In the genomic region with DNA sequence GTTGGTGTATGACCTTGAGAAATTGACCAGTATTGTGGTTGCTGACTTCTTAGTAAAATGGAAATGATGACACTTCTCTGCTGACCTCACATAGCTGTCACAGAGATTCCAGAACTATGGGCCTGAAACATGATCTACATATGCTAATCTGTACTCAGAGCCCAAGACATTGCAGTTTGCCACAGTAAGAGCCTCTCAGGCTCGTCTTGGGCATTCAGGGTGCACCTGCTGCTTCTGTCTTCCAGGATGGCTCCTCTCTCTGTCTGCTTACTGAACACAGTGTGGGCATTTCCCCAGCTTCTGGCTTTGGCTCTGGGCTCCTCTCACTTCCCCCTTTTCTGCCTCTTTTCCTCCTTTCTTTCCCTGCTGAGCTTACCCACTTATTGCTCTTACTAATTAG, we compare ENCODE assay signal across 1 cellular context.
TF ChIP-seq lines count a peak whose summit lies in the region.

No MANE protein-coding gene starts in this region.

TF ChIP-seq in GM23338, 12 proteins besides CTCF, POLR2A, EP300 and RAD21 (continued from another document):
- TF ChIP-seq, protein P1, sequence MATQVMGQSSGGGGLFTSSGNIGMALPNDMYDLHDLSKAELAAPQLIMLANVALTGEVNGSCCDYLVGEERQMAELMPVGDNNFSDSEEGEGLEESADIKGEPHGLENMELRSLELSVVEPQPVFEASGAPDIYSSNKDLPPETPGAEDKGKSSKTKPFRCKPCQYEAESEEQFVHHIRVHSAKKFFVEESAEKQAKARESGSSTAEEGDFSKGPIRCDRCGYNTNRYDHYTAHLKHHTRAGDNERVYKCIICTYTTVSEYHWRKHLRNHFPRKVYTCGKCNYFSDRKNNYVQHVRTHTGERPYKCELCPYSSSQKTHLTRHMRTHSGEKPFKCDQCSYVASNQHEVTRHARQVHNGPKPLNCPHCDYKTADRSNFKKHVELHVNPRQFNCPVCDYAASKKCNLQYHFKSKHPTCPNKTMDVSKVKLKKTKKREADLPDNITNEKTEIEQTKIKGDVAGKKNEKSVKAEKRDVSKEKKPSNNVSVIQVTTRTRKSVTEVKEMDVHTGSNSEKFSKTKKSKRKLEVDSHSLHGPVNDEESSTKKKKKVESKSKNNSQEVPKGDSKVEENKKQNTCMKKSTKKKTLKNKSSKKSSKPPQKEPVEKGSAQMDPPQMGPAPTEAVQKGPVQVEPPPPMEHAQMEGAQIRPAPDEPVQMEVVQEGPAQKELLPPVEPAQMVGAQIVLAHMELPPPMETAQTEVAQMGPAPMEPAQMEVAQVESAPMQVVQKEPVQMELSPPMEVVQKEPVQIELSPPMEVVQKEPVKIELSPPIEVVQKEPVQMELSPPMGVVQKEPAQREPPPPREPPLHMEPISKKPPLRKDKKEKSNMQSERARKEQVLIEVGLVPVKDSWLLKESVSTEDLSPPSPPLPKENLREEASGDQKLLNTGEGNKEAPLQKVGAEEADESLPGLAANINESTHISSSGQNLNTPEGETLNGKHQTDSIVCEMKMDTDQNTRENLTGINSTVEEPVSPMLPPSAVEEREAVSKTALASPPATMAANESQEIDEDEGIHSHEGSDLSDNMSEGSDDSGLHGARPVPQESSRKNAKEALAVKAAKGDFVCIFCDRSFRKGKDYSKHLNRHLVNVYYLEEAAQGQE (IDR thresholded peaks at IDR 0.05; ENCODE audit: unreplicated experiment) = no peak
- TF ChIP-seq STAT1 (IDR thresholded peaks at IDR 0.05; ENCODE audit: unreplicated experiment) = no peak
TF ChIP-seq in GM23338: peak in this region for 0.
